In the genomic region with DNA sequence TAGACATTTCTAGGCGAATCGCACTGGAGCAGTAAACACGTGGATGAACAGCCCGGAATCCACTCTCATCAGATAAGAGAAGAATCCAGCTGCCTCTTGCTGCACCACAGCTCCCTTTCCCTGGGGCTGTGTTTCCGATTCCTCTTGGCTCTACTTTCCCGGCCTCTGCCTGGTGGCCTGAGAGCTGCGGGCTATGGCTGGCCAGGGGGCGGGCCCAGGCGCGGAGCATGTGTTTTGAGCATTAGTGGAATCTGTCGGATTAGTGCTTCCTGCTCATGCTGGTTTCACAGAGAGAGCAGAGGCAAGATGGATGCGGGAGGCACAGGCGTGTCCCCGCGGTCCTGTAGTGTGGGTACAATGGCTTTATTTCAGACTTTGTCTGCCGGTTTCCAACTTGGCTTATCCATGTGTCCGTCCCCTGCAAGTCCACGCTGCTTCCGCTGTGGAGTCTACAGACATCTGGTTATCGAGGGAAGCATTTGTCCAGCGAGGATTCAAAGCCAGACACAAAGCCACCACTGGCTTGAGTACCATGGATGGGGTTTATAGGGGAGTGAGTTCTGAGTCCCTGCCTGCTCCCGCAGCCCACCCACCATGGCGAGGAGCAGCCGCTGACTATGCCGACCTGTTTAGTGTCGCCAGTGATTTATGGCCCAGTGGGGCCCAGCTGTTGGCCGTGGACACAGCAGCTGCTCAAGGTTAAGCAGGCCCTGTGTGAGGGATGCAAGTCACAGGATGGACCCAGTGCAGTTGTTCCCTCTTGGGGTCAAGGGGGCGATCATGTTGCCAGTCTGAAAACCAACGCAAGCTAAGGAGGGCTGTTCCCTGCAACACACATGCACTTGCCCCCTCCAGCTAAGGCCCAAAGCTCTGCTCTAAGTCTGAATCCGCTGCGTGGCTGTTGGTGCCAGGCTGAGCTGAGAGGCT, we compare ENCODE assay signal across 1 cellular context.
TF ChIP-seq lines count a peak whose summit lies in the region.

No MANE protein-coding gene starts in this region.

TF ChIP-seq in HepG2, 621 proteins besides CTCF, POLR2A, EP300 and RAD21 (continued from another document and continues in another):
- TF ChIP-seq, protein P1, sequence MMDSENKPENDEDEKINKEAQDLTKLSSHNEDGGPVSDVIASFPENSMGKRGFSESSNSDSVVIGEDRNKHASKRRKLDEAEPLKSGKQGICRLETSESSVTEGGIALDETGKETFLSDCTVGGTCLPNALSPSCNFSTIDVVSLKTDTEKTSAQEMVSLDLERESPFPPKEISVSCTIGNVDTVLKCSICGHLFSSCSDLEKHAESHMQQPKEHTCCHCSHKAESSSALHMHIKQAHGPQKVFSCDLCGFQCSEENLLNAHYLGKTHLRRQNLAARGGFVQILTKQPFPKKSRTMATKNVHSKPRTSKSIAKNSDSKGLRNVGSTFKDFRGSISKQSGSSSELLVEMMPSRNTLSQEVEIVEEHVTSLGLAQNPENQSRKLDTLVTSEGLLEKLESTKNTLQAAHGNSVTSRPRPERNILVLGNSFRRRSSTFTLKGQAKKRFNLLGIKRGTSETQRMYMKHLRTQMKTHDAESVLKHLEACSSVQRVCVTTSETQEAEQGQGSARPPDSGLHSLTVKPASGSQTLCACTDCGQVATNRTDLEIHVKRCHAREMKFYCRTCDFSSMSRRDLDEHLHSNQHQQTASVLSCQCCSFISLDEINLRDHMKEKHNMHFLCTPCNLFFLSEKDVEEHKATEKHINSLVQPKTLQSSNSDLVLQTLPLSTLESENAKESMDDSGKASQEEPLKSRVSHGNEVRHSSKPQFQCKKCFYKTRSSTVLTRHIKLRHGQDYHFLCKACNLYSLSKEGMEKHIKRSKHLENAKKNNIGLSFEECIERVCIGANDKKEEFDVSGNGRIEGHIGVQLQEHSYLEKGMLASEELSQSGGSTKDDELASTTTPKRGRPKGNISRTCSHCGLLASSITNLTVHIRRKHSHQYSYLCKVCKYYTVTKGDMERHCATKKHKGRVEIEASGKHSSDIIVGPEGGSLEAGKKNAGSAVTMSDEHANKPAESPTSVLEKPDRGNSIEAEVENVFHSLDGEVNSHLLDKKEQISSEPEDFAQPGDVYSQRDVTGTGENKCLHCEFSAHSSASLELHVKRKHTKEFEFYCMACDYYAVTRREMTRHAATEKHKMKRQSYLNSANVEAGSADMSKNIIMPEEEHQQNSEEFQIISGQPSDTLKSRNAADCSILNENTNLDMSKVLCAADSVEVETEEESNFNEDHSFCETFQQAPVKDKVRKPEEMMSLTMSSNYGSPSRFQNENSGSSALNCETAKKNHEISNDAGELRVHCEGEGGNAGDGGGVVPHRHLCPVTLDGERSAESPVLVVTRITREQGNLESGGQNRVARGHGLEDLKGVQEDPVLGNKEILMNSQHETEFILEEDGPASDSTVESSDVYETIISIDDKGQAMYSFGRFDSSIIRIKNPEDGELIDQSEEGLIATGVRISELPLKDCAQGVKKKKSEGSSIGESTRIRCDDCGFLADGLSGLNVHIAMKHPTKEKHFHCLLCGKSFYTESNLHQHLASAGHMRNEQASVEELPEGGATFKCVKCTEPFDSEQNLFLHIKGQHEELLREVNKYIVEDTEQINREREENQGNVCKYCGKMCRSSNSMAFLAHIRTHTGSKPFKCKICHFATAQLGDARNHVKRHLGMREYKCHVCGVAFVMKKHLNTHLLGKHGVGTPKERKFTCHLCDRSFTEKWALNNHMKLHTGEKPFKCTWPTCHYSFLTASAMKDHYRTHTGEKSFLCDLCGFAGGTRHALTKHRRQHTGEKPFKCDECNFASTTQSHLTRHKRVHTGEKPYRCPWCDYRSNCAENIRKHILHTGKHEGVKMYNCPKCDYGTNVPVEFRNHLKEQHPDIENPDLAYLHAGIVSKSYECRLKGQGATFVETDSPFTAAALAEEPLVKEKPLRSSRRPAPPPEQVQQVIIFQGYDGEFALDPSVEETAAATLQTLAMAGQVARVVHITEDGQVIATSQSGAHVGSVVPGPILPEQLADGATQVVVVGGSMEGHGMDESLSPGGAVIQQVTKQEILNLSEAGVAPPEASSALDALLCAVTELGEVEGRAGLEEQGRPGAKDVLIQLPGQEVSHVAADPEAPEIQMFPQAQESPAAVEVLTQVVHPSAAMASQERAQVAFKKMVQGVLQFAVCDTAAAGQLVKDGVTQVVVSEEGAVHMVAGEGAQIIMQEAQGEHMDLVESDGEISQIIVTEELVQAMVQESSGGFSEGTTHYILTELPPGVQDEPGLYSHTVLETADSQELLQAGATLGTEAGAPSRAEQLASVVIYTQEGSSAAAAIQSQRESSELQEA (CRISPR knock-in tag; IDR thresholded peaks at IDR 0.05; ENCODE audit: not compliant biosample characterization), result no peak
- peak; percentile 44; the same call in 1 of the 2 replicates for TF ChIP-seq MYPOP (CRISPR knock-in tag; IDR thresholded peaks at IDR 0.05)
- 0 out of 2 replicates have a peak, but pooled peaks have one; percentile 30 for TF ChIP-seq SMAD9 (CRISPR knock-in tag; IDR thresholded peaks at IDR 0.05)
- TF ChIP-seq IKZF4 (CRISPR knock-in tag; IDR thresholded peaks at IDR 0.05; ENCODE audit: borderline replicate concordance, low read depth, not compliant biosample characterization), result peak; percentile 26
- TF ChIP-seq HMGXB4 (CRISPR knock-in tag; IDR thresholded peaks at IDR 0.05; ENCODE audit: borderline replicate concordance in 1 of 2, low read depth in 1 of 2), result peak in 1 of 2 experiments; percentile 52; a peak in 1 of 4 replicates
- TF ChIP-seq, protein P2, sequence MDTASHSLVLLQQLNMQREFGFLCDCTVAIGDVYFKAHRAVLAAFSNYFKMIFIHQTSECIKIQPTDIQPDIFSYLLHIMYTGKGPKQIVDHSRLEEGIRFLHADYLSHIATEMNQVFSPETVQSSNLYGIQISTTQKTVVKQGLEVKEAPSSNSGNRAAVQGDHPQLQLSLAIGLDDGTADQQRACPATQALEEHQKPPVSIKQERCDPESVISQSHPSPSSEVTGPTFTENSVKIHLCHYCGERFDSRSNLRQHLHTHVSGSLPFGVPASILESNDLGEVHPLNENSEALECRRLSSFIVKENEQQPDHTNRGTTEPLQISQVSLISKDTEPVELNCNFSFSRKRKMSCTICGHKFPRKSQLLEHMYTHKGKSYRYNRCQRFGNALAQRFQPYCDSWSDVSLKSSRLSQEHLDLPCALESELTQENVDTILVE (CRISPR knock-in tag; IDR thresholded peaks at IDR 0.05), result 0 out of 2 replicates have a peak, but pooled peaks have one; percentile 7
- TF ChIP-seq TEAD3 (CRISPR knock-in tag; optimal IDR thresholded peaks at IDR 0.05; ENCODE audit: borderline replicate concordance), result peak; percentile 29
- TF ChIP-seq NR2C2 (CRISPR knock-in tag; IDR thresholded peaks at IDR 0.05; ENCODE audit: borderline replicate concordance), result 0 out of 2 replicates have a peak, but pooled peaks have one; percentile 25
- peak; percentile 49 for TF ChIP-seq TAF1 (CRISPR knock-in tag; IDR thresholded peaks at IDR 0.05)
- 0 out of 2 replicates have a peak, but pooled peaks have one; percentile 31 for TF ChIP-seq SMYD3 (CRISPR knock-in tag; IDR thresholded peaks at IDR 0.05)
- no peak for TF ChIP-seq JDP2 (CRISPR knock-in tag; IDR thresholded peaks at IDR 0.05; ENCODE audit: borderline replicate concordance)
- no peak for TF ChIP-seq HMG20B (CRISPR knock-in tag; conservative IDR thresholded peaks at IDR 0.05)
- TF ChIP-seq ZNF766 (CRISPR knock-in tag; IDR thresholded peaks at IDR 0.05; ENCODE audit: borderline replicate concordance), result no peak
- TF ChIP-seq THAP7 (CRISPR knock-in tag; IDR thresholded peaks at IDR 0.05), result peak; percentile 25; the same call in 1 of the 2 replicates
- TF ChIP-seq SPEN (CRISPR knock-in tag; IDR thresholded peaks at IDR 0.05; ENCODE audit: low read depth), result 0 out of 2 replicates have a peak, but pooled peaks have one; percentile 31
- peak; percentile 14; the same call in 1 of the 2 replicates for TF ChIP-seq FOXA3 (CRISPR knock-in tag; IDR thresholded peaks at IDR 0.05)
- TF ChIP-seq THAP9 (CRISPR knock-in tag; IDR thresholded peaks at IDR 0.05; ENCODE audit: borderline replicate concordance), result peak; percentile 35; the same call in 1 of the 2 replicates
- TF ChIP-seq SALL1 (CRISPR knock-in tag; IDR thresholded peaks at IDR 0.05), result peak; percentile 48; the same call in 1 of the 2 replicates
- peak; percentile 11; the same call in 1 of the 2 replicates for TF ChIP-seq MED1 (CRISPR knock-in tag; IDR thresholded peaks at IDR 0.05)
- peak; percentile 36; the same call in 1 of the 2 replicates for TF ChIP-seq ZNF276 (CRISPR knock-in tag; IDR thresholded peaks at IDR 0.05; ENCODE audit: low read depth)
- TF ChIP-seq CC2D1A (CRISPR knock-in tag; IDR thresholded peaks at IDR 0.05), result 0 out of 2 replicates have a peak, but pooled peaks have one; percentile 11
- TF ChIP-seq ZNF761 (CRISPR knock-in tag; conservative IDR thresholded peaks at IDR 0.05), result peak; percentile 72; the same call in 1 of the 2 replicates
- no peak; the same call in 1 of the 2 replicates for TF ChIP-seq HNF1B (CRISPR knock-in tag; IDR thresholded peaks at IDR 0.05)
- peak; percentile 27; the same call in 1 of the 2 replicates for TF ChIP-seq ATF7-NPFF (CRISPR knock-in tag; IDR thresholded peaks at IDR 0.05; ENCODE audit: low read depth)
- TF ChIP-seq PITX1 (CRISPR knock-in tag; IDR thresholded peaks at IDR 0.05), result peak; percentile 64; the same call in 1 of the 2 replicates
- no peak for TF ChIP-seq SMARCE1 (IDR thresholded peaks at IDR 0.05; ENCODE audit: borderline replicate concordance)
- no peak for TF ChIP-seq ZFP82 (CRISPR knock-in tag; IDR thresholded peaks at IDR 0.05; ENCODE audit: borderline replicate concordance)
- TF ChIP-seq ZBTB7B (CRISPR knock-in tag; IDR thresholded peaks at IDR 0.05), result no peak
- no peak for TF ChIP-seq REL (CRISPR knock-in tag; conservative IDR thresholded peaks at IDR 0.05)
- peak; percentile 67; the same call in 1 of the 2 replicates for TF ChIP-seq KDM5B (CRISPR knock-in tag; IDR thresholded peaks at IDR 0.05; ENCODE audit: borderline replicate concordance)
